ENCODE assay signal across 8 cellular contexts in the genomic region with DNA sequence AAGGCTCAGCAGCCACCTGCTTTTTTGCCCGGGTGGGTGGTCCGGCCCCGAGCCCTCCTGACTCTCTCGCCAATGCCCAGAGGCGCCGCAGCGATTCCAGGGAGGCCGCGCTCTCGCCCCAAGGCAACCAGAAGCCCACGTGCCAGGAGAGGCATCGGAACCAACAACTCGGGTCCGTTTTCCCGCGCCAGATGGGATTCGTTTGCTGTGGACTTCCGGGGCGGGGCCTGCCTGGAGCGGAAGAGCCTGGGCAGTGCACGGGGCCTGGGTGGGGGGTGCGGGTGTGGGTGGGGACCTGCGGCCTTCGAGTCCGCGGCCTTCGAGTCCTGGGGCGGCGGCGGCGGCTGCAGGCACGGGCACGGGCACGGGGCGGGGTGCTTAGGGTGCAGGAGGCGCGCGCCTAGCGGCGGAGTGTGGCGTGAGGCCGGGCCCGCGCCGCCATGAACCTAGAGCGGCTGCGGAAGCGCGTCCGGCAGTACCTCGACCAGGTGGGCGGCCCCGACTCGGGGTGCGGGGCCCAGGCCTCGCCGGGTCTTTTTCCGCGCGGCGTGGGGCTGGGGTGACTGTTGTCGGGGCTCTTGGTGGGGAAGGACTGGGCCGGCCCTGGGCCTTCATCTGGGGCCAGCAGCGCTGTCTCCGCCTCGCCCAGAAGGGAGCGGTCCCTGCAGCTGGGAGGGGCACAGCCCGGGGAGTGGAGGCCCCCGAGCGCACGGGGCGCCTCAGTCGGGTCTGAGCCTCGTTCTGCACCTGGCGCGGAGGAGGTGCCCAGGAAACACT. TPM values are rescaled to one million over a fixed set of nuclear protein-coding genes. Genes with fewer than 3 reads are reported as not detected.
DNase-seq lines count a peak whose midpoint lies in the region; ATAC-seq, FAIRE-seq and TF ChIP-seq lines count a peak whose summit lies in the region.

A gene with protein sequence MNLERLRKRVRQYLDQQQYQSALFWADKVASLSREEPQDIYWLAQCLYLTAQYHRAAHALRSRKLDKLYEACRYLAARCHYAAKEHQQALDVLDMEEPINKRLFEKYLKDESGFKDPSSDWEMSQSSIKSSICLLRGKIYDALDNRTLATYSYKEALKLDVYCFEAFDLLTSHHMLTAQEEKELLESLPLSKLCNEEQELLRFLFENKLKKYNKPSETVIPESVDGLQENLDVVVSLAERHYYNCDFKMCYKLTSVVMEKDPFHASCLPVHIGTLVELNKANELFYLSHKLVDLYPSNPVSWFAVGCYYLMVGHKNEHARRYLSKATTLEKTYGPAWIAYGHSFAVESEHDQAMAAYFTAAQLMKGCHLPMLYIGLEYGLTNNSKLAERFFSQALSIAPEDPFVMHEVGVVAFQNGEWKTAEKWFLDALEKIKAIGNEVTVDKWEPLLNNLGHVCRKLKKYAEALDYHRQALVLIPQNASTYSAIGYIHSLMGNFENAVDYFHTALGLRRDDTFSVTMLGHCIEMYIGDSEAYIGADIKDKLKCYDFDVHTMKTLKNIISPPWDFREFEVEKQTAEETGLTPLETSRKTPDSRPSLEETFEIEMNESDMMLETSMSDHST (plus strand): TSS at position 253 of the 777 bp plus-strand sequence. CDS start 188 bp downstream, at position 441.

- FAIRE-seq in HepG2 (lab: Jason Lieb, UNC), result peak; percentile 32

- H3K9me3 Mint-ChIP-seq in dendritic cell treated with granulocyte-macrophage colony-stimulating factor and Interleukin-4, amounts not matched to agents 40 ng/mL and 50 ng/mL, for 4 days, result no peaks in the 10 kb centered on the region

- TF ChIP-seq EP300 in HepG2 (IDR thresholded peaks at IDR 0.05; ENCODE audit: low read depth in 2 of 2, low read length in 2 of 2) (0 out of 4 replicates have a peak, but pooled peaks of 1 of the 2 experiments have one; percentile 6), HepG2 (CRISPR knock-in tag; IDR thresholded peaks at IDR 0.05; ENCODE audit: borderline replicate concordance) (peak; percentile 57; the same call in 1 of the 2 replicates)

- TF ChIP-seq CTCF in HepG2 (CRISPR knock-in tag; IDR thresholded peaks at IDR 0.05), result 0 out of 2 replicates have a peak, but pooled peaks have one; percentile 2

- WGBS in HepG2 (ENCODE audit: low lambda C conversion rate), result under 1% methylated on average over 25 of the region's 76 CpGs

- CTCF ChIA-PET in HepG2 (lab: Yijun Ruan, JAX; ENCODE audit: low intra/inter-chr PET ratio, low total read pairs), result no interaction called here

- peak; percentile 57 to 74; a peak in 3 of 4 replicates for TF ChIP-seq POLR2A in HepG2 (IDR thresholded peaks at IDR 0.05; ENCODE audit: insufficient read depth in 1 of 2, low read depth in 2 of 2, low read length in 2 of 2)

- no peaks in the 10 kb centered on the region for H4K20me1 ChIP-seq in HepG2 (ENCODE audit: insufficient read depth, low read length)

- peaks cover 1 to 30% of the 10 kb centered on the region in 2 experiments; a peak in 4 of 5 replicates for H3K36me3 ChIP-seq in HepG2 (replicated peaks in 1 of 2; ENCODE audit: control insufficient read depth in 1 of 2, insufficient read depth in 2 of 2, low read length in 2 of 2)

- H3K9ac ChIP-seq in HepG2 (ENCODE audit: insufficient read depth, low read depth, low read length), result peak within 1 kb of the TSS; percentile 86

- H3K27me3 ChIP-seq in HepG2 (ENCODE audit: control insufficient read depth in 1 of 2, insufficient read depth in 2 of 2, low read length in 2 of 2), result peaks cover 2 to 10% of the 10 kb centered on the region in 2 experiments; a peak in 4 of 5 replicates

- H3K27ac Mint-ChIP-seq in dendritic cell treated with granulocyte-macrophage colony-stimulating factor and Interleukin-4, amounts not matched to agents 40 ng/mL and 50 ng/mL, for 4 days, result peak within 1 kb of the TSS; percentile 87

- peaks cover 30% of the 10 kb centered on the region for H3K4me1 Mint-ChIP-seq in dendritic cell treated with granulocyte-macrophage colony-stimulating factor and Interleukin-4, amounts not matched to agents 40 ng/mL and 50 ng/mL, for 4 days (ENCODE audit: low read depth)

- ATAC-seq in GM19328 (IDR thresholded peaks at IDR 0.05; ENCODE audit: unreplicated experiment) (peak; percentile 84), HG03469 (IDR thresholded peaks at IDR 0.05; ENCODE audit: unreplicated experiment) (peak; percentile 63), HepG2 (peak; percentile 95)

- H3K27me3 Mint-ChIP-seq in dendritic cell treated with granulocyte-macrophage colony-stimulating factor and Interleukin-4, amounts not matched to agents 40 ng/mL and 50 ng/mL, for 4 days, result peaks cover 9% of the 10 kb centered on the region

- peak within 1 kb of the TSS; percentile 12 for H2AFZ ChIP-seq in HepG2 (ENCODE audit: low read length)

- DNase-seq in C1 segment of cervical spinal cord (lab: John Stamatoyannopoulos, UW) (peak; percentile 38 to 93 (median 86)), NCI-H69 (lab: John Stamatoyannopoulos, UW) (peak; percentile 99), HepG2 (ENCODE audit: low spot score) (peak; percentile 91)
- peak; percentile 87 for DNase-seq in activated CD4-positive, alpha-beta T cell treated with anti-CD3 and anti-CD28 coated beads, Interleukin-2, amount 50 U/mL, for 24 hours (ENCODE audit: low read depth in 1 of 2, low spot score in 1 of 2)
- DNase-seq in stimulated activated CD4-positive, alpha-beta T cell treated with anti-CD3 and anti-CD28 coated beads, Interleukin-2, amount 100 ng/mL, for 48 hours, result peak; percentile 90 to 91

- peak within 1 kb of the TSS; percentile 88 for H3K4me3 Mint-ChIP-seq in dendritic cell treated with granulocyte-macrophage colony-stimulating factor and Interleukin-4, amounts not matched to agents 40 ng/mL and 50 ng/mL, for 4 days

- POLR2A ChIA-PET in HepG2 (lab: Yijun Ruan, JAX), result no interaction called here

- no TSS peak for BruUV-seq in HepG2 (replicated peaks; lab: Mats Ljungman, UMichigan)

- peak within 1 kb of the TSS; percentile 76 to 91 (median 90) for H3K4me3 ChIP-seq in HepG2 (replicated peaks in 1 of 3; ENCODE audit: insufficient read depth in 1 of 3, low read depth in 2 of 3, low read length in 3 of 3)

- peak; percentile 45; the same call in 1 of the 2 replicates for TF ChIP-seq RAD21 in HepG2 (CRISPR knock-in tag; IDR thresholded peaks at IDR 0.05)

- in situ Hi-C loops in HepG2 (cut with HindIII; ENCODE audit: extremely low pct_ligation_motif_present, low pct_unique_long_range_greater_than_20kb), result no loop called here

- H3K9me3 ChIP-seq in HepG2 (ENCODE audit: low read length), result no peaks in the 10 kb centered on the region

- H3K4me1 ChIP-seq in HepG2 (ENCODE audit: insufficient read depth, low read length), result 0 out of 2 replicates have a peak, but pooled peaks cover 6% of the 10 kb centered on the region

- H3K4me2 ChIP-seq in HepG2 (ENCODE audit: low read depth, low read length), result peak within 1 kb of the TSS; percentile 98

- intact Hi-C loops in dendritic cell treated with granulocyte-macrophage colony-stimulating factor and Interleukin-4, amounts not matched to agents 40 ng/mL and 50 ng/mL, for 4 days (cut with micrococcal nuclease), result no loop called here
- intact Hi-C loops in HepG2 (cut with micrococcal nuclease; ENCODE audit: unreplicated experiment), result no loop called here

- H3K79me2 ChIP-seq in HepG2 (ENCODE audit: insufficient read depth, low read length), result peaks cover 16% of the 10 kb centered on the region

- H3K27ac ChIP-seq in HepG2 (ENCODE audit: extremely low read length, insufficient read depth, low read length), result peak within 1 kb of the TSS; percentile 80

- peaks cover 40% of the 10 kb centered on the region for H3K36me3 Mint-ChIP-seq in dendritic cell treated with granulocyte-macrophage colony-stimulating factor and Interleukin-4, amounts not matched to agents 40 ng/mL and 50 ng/mL, for 4 days (ENCODE audit: low read depth)

TF ChIP-seq in HepG2, 621 proteins besides CTCF, POLR2A, EP300 and RAD21 (continues in another document):
- TF ChIP-seq YEATS2 (CRISPR knock-in tag; IDR thresholded peaks at IDR 0.05; ENCODE audit: borderline replicate concordance), result peak; percentile 87
- TF ChIP-seq, protein P1, sequence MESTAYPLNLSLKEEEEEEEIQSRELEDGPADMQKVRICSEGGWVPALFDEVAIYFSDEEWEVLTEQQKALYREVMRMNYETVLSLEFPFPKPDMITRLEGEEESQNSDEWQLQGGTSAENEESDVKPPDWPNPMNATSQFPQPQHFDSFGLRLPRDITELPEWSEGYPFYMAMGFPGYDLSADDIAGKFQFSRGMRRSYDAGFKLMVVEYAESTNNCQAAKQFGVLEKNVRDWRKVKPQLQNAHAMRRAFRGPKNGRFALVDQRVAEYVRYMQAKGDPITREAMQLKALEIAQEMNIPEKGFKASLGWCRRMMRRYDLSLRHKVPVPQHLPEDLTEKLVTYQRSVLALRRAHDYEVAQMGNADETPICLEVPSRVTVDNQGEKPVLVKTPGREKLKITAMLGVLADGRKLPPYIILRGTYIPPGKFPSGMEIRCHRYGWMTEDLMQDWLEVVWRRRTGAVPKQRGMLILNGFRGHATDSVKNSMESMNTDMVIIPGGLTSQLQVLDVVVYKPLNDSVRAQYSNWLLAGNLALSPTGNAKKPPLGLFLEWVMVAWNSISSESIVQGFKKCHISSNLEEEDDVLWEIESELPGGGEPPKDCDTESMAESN (CRISPR knock-in tag; conservative IDR thresholded peaks at IDR 0.05), result peak; percentile 87
- TF ChIP-seq HMG20B (CRISPR knock-in tag; conservative IDR thresholded peaks at IDR 0.05), result peak; percentile 60

RNA-seq across cellular contexts. Expression of the gene that starts here (rescaled TPM):
- total RNA-seq in HepG2 (2016; rRNA removed; fragmentation: Illumina TruSeq; extraction: Trizol), result 24.2 and 32.7 TPM in 2 replicates
- total RNA-seq in HepG2 (2016; cell fraction: cytosol; rRNA removed; fragmentation: Illumina TruSeq; extraction: Trizol; ENCODE audit: low read depth), result 13.4 and 15.9 TPM in 2 replicates
- total RNA-seq in HepG2 (2016; cell fraction: insoluble cytoplasmic fraction; rRNA removed; fragmentation: Illumina TruSeq; extraction: Trizol), result 23.0 and 31.1 TPM in 2 replicates
- total RNA-seq in HepG2 (2016; cell fraction: membrane; rRNA removed; fragmentation: Illumina TruSeq; extraction: Trizol), result 26.3 and 26.5 TPM in 2 replicates
- total RNA-seq in HepG2 (2016; cell fraction: nucleus; rRNA removed; fragmentation: Illumina TruSeq; extraction: Trizol), result 48.0 and 51.8 TPM in 2 replicates
- 57.6 and 60.9 TPM in 2 replicates for polyA plus RNA-seq in HepG2 (2011; rRNA removed)
- 15.5 and 23.3 TPM in 2 replicates for polyA plus RNA-seq in HepG2 (2011; cell fraction: cytosol; rRNA removed)
- polyA plus RNA-seq in HepG2 (2011; cell fraction: nucleus; rRNA removed), result 139 and 159 TPM in 2 replicates
- 40.8 and 45.8 TPM in 2 replicates for polyA plus RNA-seq in HepG2 (2012)
- 14.4 and 17.8 TPM in 2 replicates for polyA plus RNA-seq in HepG2 (2016; cell fraction: cytosol; fragmentation: Illumina TruSeq; extraction: Trizol; ENCODE audit: low read depth)
- 39.2 and 43.6 TPM in 2 replicates for polyA plus RNA-seq in HepG2 (2016; cell fraction: insoluble cytoplasmic fraction; fragmentation: Illumina TruSeq; extraction: Trizol; ENCODE audit: low read depth)
- 25.2 and 27.1 TPM in 2 replicates for polyA plus RNA-seq in HepG2 (2016; cell fraction: membrane; fragmentation: Illumina TruSeq; extraction: Trizol; ENCODE audit: low read depth)
- polyA plus RNA-seq in HepG2 (2016; cell fraction: nucleus; fragmentation: Illumina TruSeq; extraction: Trizol; ENCODE audit: insufficient read depth, low read depth), result 76.5 and 78.3 TPM in 2 replicates
- 22.6 and 39.7 TPM in 2 replicates for polyA minus RNA-seq in HepG2 (2011; rRNA and poly(A)+ RNA removed; ENCODE audit: low replicate concordance)
- polyA minus RNA-seq in HepG2 (2011; cell fraction: cytosol; rRNA and poly(A)+ RNA removed), result 17.0 and 18.2 TPM in 2 replicates
- 132 and 148 TPM in 2 replicates for polyA minus RNA-seq in HepG2 (2011; cell fraction: nucleus; rRNA and poly(A)+ RNA removed)

Comparison
In these comparisons a context has a peak if more than half of its experiments do, and no peak if none do; other contexts are left out.
1. Peak in every context shown above with its lines: DNase-seq, ATAC-seq, H3K4me3 ChIP-seq and H3K27ac ChIP-seq.